ENCODE assay signal across 8 cellular contexts in the genomic region with DNA sequence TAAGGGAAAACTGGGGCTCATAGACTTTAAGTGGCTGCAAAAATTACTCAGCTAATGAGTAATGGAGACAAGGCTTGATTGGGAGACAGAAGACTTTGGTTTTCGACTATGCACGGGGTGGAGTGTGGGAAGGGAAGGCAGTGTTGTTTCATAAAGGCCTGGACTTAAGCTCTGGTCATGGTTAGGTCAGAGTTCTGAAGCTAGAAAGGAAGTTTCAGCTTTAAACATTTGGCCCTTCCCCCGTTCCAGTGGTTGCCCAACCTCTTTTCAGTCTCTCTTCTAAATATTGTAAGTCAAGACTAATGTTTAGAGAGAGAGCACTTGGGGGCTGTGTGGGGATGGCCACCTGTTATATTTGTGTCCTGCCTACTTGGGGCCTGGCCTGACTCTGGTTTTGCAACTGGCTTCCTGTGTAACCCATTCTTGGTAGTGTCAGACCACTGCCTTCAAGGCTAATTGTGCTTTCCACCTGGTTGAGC. TPM values are rescaled to one million over a fixed set of nuclear protein-coding genes. Genes with fewer than 3 reads are reported as not detected.
DNase-seq lines count a peak whose midpoint lies in the region; ATAC-seq, FAIRE-seq and TF ChIP-seq lines count a peak whose summit lies in the region.

No MANE protein-coding gene starts in this region.

- ATAC-seq in GM19455 (IDR thresholded peaks at IDR 0.05; ENCODE audit: unreplicated experiment) (peak; percentile 93), HG03469 (IDR thresholded peaks at IDR 0.05; ENCODE audit: unreplicated experiment) (peak; percentile 64)
- ATAC-seq in stimulated activated effector memory CD8-positive, alpha-beta T cell treated with anti-CD3 and anti-CD28 coated beads, Interleukin-12 subunit alpha, Interleukin-12 subunit beta, amount 100 ng/mL, for 72 hours = peak; percentile 79

- no peaks in the 10 kb centered on the region for H3K9me3 Mint-ChIP-seq in stimulated activated effector memory CD8-positive, alpha-beta T cell treated with anti-CD3 and anti-CD28 coated beads, Interleukin-12 subunit alpha, Interleukin-12 subunit beta, amount 100 ng/mL, for 72 hours

- H3K27me3 ChIP-seq in bronchial epithelial cell (ENCODE audit: control insufficient read depth, insufficient read depth, low read length) = no peaks in the 10 kb centered on the region

- no peak overlapping the region for H3K4me3 ChIP-seq in bronchial epithelial cell (ENCODE audit: low read depth, low read length)

- H3K4me3 Mint-ChIP-seq in stimulated activated effector memory CD8-positive, alpha-beta T cell treated with anti-CD3 and anti-CD28 coated beads, Interleukin-12 subunit alpha, Interleukin-12 subunit beta, amount 100 ng/mL, for 72 hours = peak overlapping the region; percentile 49

- H3K36me3 ChIP-seq in bronchial epithelial cell (ENCODE audit: control insufficient read depth, insufficient read depth, low read length) = no peaks in the 10 kb centered on the region

- no peak for TF ChIP-seq CTCF in bronchial epithelial cell (IDR thresholded peaks at IDR 0.05; ENCODE audit: insufficient read depth, low read length, severe bottlenecking)

- peaks cover 74% of the 10 kb centered on the region for H3K4me1 Mint-ChIP-seq in stimulated activated effector memory CD8-positive, alpha-beta T cell treated with anti-CD3 and anti-CD28 coated beads, Interleukin-12 subunit alpha, Interleukin-12 subunit beta, amount 100 ng/mL, for 72 hours

- peak overlapping the region; percentile 89 for H3K27ac Mint-ChIP-seq in stimulated activated effector memory CD8-positive, alpha-beta T cell treated with anti-CD3 and anti-CD28 coated beads, Interleukin-12 subunit alpha, Interleukin-12 subunit beta, amount 100 ng/mL, for 72 hours

- peaks cover 90% of the 10 kb centered on the region for H3K36me3 Mint-ChIP-seq in stimulated activated effector memory CD8-positive, alpha-beta T cell treated with anti-CD3 and anti-CD28 coated beads, Interleukin-12 subunit alpha, Interleukin-12 subunit beta, amount 100 ng/mL, for 72 hours

- DNase-seq in EH (ENCODE audit: low read depth) (peak; percentile 70), bronchial epithelial cell (ENCODE audit: low read depth) (peak; percentile 70), anterior cingulate cortex (lab: John Stamatoyannopoulos, UW) (no peak), NCI-H1436 treated with DMSO at 0.1 percent for 48 hours (lab: John Stamatoyannopoulos, UW) (no peak)
- DNase-seq in stimulated activated effector memory CD8-positive, alpha-beta T cell treated with anti-CD3 and anti-CD28 coated beads, Interleukin-12 subunit alpha, Interleukin-12 subunit beta, amount 100 ng/mL, for 72 hours (ENCODE audit: low spot score in 2 of 2) = no peak
- no peak for DNase-seq in activated CD8-positive, alpha-beta memory T cell treated with anti-CD3 and anti-CD28 coated beads, Interleukin-2, amount 50 U/mL, for 4 hours

- no peak for FAIRE-seq in bronchial epithelial cell (lab: Jason Lieb, UNC)

RNA-seq across cellular contexts. Expression of a gene that starts 21.0 kb away (rescaled TPM):
- 63.2 and 86.1 TPM in 2 replicates for total RNA-seq in bronchial epithelial cell

Comparison
In these comparisons a context has a peak if more than half of its experiments do, and no peak if none do; other contexts are left out.
1. DNase-seq: peak in EH (single experiment) and bronchial epithelial cell (single experiment); none in stimulated activated effector memory CD8-positive, alpha-beta T cell treated with anti-CD3 and anti-CD28 coated beads, Interleukin-12 subunit alpha, Interleukin-12 subunit beta, amount 100 ng/mL, for 72 hours (0 of 2), activated CD8-positive, alpha-beta memory T cell treated with anti-CD3 and anti-CD28 coated beads, Interleukin-2, amount 50 U/mL, for 4 hours (single experiment), anterior cingulate cortex (0 of 58) and NCI-H1436 treated with DMSO at 0.1 percent for 48 hours (single experiment).
2. Peak in every context shown above with its lines, with median percentiles within 50 percentile points of each other: ATAC-seq.